Comparison of ENCODE assay signal across 10 cellular contexts in the genomic region with DNA sequence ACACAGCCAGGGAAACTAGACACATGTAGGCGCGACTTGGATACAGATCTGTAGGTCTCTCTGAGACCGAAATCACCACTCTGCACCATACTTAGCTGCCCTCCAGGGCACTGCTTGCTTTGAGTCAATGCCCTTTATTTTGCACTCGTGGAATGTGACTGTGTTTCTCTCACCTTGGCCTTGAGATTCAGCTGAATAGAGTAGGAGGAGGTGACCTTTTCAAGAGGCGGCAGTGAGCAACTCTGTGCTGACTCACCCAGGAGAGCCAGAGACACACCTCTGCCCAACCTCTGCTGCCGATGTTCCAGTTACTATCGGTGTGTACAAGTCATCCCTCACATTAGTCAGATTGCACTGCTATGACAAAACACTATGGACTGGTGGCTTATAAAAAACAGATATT.
DNase-seq lines count a peak whose midpoint lies in the region; ATAC-seq and TF ChIP-seq lines count a peak whose summit lies in the region.
"Had no signal": no experiment of that assay in that cellular context is flagged by ENCODE, and none has a peak within 500 bp of the region (broad histone marks: within the 10 kb centered on the region; RNA-seq: fewer than 3 reads in every experiment).

No MANE protein-coding gene starts in this region.

- TF ChIP-seq CTCF in MCF 10A (IDR thresholded peaks at IDR 0.05; ENCODE audit: unreplicated experiment) = no peak
- no peak for TF ChIP-seq CTCF in mammary epithelial cell (conservative IDR thresholded peaks at IDR 0.05 in 1 of 2, IDR thresholded peaks at IDR 0.05 in 1 of 2; ENCODE audit: extremely low read depth in 1 of 2, insufficient read depth in 1 of 2, low read depth in 1 of 2, low read length in 2 of 2)
- TF ChIP-seq CTCF in Peyer's patch (IDR thresholded peaks at IDR 0.05) = no peak
- TF ChIP-seq CTCF in Caco-2 (IDR thresholded peaks at IDR 0.05; ENCODE audit: insufficient read depth in 1 of 2, low read depth in 1 of 2, low read length in 1 of 2, severe bottlenecking in 1 of 2, unreplicated experiment in 1 of 2) = no peak

- POLR2A ChIA-PET in MCF 10A (lab: Yijun Ruan, JAX) (interaction anchor here (1.1 to 1.2 kb wide), 2 partner anchors 11 to 58 kb away, joined by 3 read pairs; no protein-coding TSS in a partner anchor), Caco-2 (lab: Charles Lee) (no interaction called here)

- no peak for TF ChIP-seq POLR2A in Peyer's patch (IDR thresholded peaks at IDR 0.05)

- H3K9ac ChIP-seq in mammary epithelial cell (ENCODE audit: insufficient read depth, low read length) = no peak overlapping the region

- no peak overlapping the region for H3K27ac ChIP-seq in mammary epithelial cell (ENCODE audit: insufficient read depth, low read depth, low read length)
- no peak overlapping the region for H3K27ac ChIP-seq in Peyer's patch

- BruUV-seq in MCF 10A (replicated peaks; lab: Mats Ljungman, UMichigan) (no TSS peak), mammary epithelial cell (replicated peaks; lab: Mats Ljungman, UMichigan) (no TSS peak), Caco-2 (replicated peaks; lab: Mats Ljungman, UMichigan) (no TSS peak)

- CTCF ChIA-PET in MCF 10A (lab: Yijun Ruan, JAX) = interaction anchor here (0.7 kb wide), 1 partner anchor 1653 kb away, joined by 3 read pairs; no protein-coding TSS in a partner anchor
- CTCF ChIA-PET in mammary epithelial cell (lab: Charles Lee; ENCODE audit: low non-redundant PET) = no interaction called here
- CTCF ChIA-PET in Caco-2 (lab: Charles Lee) = no interaction called here

- no peaks in the 10 kb centered on the region for H3K79me2 ChIP-seq in mammary epithelial cell (ENCODE audit: insufficient read depth, low read length)

- in situ Hi-C loops in mammary epithelial cell (cut with MboI; ENCODE audit: low sequenced_read_pairs in 2 of 2) = no loop called here

- H3K4me1 ChIP-seq in mammary epithelial cell (ENCODE audit: insufficient read depth, low read length) (no peaks in the 10 kb centered on the region), Peyer's patch (no peaks in the 10 kb centered on the region), Caco-2 (no peaks in the 10 kb centered on the region)

- H3K4me3 Mint-ChIP-seq in MCF 10A (ENCODE audit: unreplicated experiment) (no peak overlapping the region), Caco-2 (ENCODE audit: unreplicated experiment) (no peak overlapping the region)

- H3K27ac Mint-ChIP-seq in MCF 10A (ENCODE audit: low read depth, unreplicated experiment) (peak overlapping the region; percentile 12), Caco-2 (ENCODE audit: unreplicated experiment) (no peak overlapping the region)

- H3K4me2 ChIP-seq in mammary epithelial cell (ENCODE audit: insufficient read depth, low read depth, low read length) = no peak overlapping the region

- H3K36me3 ChIP-seq in mammary epithelial cell (ENCODE audit: insufficient read depth, low read length) (no peaks in the 10 kb centered on the region), Peyer's patch (no peaks in the 10 kb centered on the region), Caco-2 (ENCODE audit: control insufficient read depth, insufficient read depth, low read length) (no peaks in the 10 kb centered on the region)

- DNase-seq in MCF 10A (ENCODE audit: unreplicated experiment) (peak; percentile 68), mammary epithelial cell (no peak), Peyer's patch (no peak), cerebellar cortex (ENCODE audit: low spot score) (no peak), Caco-2 (no peak)
- peak; percentile 80 for DNase-seq in activated naive CD4-positive, alpha-beta T cell treated with Interleukin-2 at 50 U/mL for 16 hours
- DNase-seq in stimulated activated CD4-positive, alpha-beta T cell treated with anti-CD3 and anti-CD28 coated beads, Interleukin-12 subunit alpha, Interleukin-12 subunit beta, amount 100 ng/mL, for 24 hours (ENCODE audit: low read depth in 2 of 2) = peak; percentile 51 to 58
- DNase-seq: midbrain, small intestine had no signal

- H3K4me1 Mint-ChIP-seq in MCF 10A (ENCODE audit: insufficient read depth, unreplicated experiment) (no peaks in the 10 kb centered on the region), Caco-2 (ENCODE audit: low read depth, unreplicated experiment) (no peaks in the 10 kb centered on the region)

- no peaks in the 10 kb centered on the region for H3K27me3 ChIP-seq in mammary epithelial cell (ENCODE audit: insufficient read depth, low read length)
- no peaks in the 10 kb centered on the region for H3K27me3 ChIP-seq in Peyer's patch
- no peaks in the 10 kb centered on the region; the same call in 1 of the 2 replicates for H3K27me3 ChIP-seq in Caco-2 (replicated peaks; ENCODE audit: control insufficient read depth, insufficient read depth, low read length)

- no peak overlapping the region for H3K4me3 ChIP-seq in mammary epithelial cell (replicated peaks in 1 of 3; ENCODE audit: insufficient read depth in 1 of 3, low read depth in 2 of 3, low read length in 3 of 3)
- H3K4me3 ChIP-seq in Peyer's patch = no peak overlapping the region
- H3K4me3 ChIP-seq in Caco-2 (ENCODE audit: low read depth, low read length) = no peak overlapping the region

- dilution Hi-C loops in mammary epithelial cell (cut with HindIII; ENCODE audit: low sequenced_read_pairs) = no loop called here

- intact Hi-C loops in MCF 10A (cut with micrococcal nuclease) (no loop called here), mammary epithelial cell (cut with micrococcal nuclease) (no loop called here), Caco-2 (cut with micrococcal nuclease; ENCODE audit: unreplicated experiment) (no loop called here)

- no peak for ATAC-seq in GM19324 (IDR thresholded peaks at IDR 0.05; ENCODE audit: low FRiP score, unreplicated experiment)

- H4K20me1 ChIP-seq in mammary epithelial cell (ENCODE audit: insufficient read depth, low read length) = no peaks in the 10 kb centered on the region

- no peaks in the 10 kb centered on the region for H3K9me3 Mint-ChIP-seq in MCF 10A (ENCODE audit: unreplicated experiment)
- no peaks in the 10 kb centered on the region for H3K9me3 Mint-ChIP-seq in Caco-2 (ENCODE audit: unreplicated experiment)

- H3K27me3 Mint-ChIP-seq in MCF 10A (ENCODE audit: insufficient read depth, unreplicated experiment) = no peaks in the 10 kb centered on the region
- H3K27me3 Mint-ChIP-seq in Caco-2 (ENCODE audit: insufficient read depth, unreplicated experiment) = peaks cover 13% of the 10 kb centered on the region

- H3K36me3 Mint-ChIP-seq in MCF 10A (ENCODE audit: insufficient read depth, unreplicated experiment) (no peaks in the 10 kb centered on the region), Caco-2 (ENCODE audit: insufficient read depth, unreplicated experiment) (no peaks in the 10 kb centered on the region)

- WGBS in mammary epithelial cell (ENCODE audit: low coverage, missing lambda C conversion rate) = 48% methylated on average over 6 of the region's 7 CpGs

- peaks cover 14% of the 10 kb centered on the region for H3K9me3 ChIP-seq in mammary epithelial cell (replicated peaks; ENCODE audit: insufficient read depth, low read length)
- H3K9me3 ChIP-seq in Peyer's patch = no peaks in the 10 kb centered on the region
- no peaks in the 10 kb centered on the region for H3K9me3 ChIP-seq in Caco-2

- H2AFZ ChIP-seq in mammary epithelial cell (ENCODE audit: low read depth, low read length) = no peak overlapping the region

Comparison
In these comparisons a context has a peak if more than half of its experiments do, and no peak if none do; other contexts are left out.
1. DNase-seq: peak in MCF 10A (single experiment), activated naive CD4-positive, alpha-beta T cell treated with Interleukin-2 at 50 U/mL for 16 hours (single experiment) and stimulated activated CD4-positive, alpha-beta T cell treated with anti-CD3 and anti-CD28 coated beads, Interleukin-12 subunit alpha, Interleukin-12 subunit beta, amount 100 ng/mL, for 24 hours (2 of 2); none in mammary epithelial cell (single experiment), Peyer's patch (0 of 3), cerebellar cortex (single experiment) and Caco-2 (0 of 2).